In the genomic region with DNA sequence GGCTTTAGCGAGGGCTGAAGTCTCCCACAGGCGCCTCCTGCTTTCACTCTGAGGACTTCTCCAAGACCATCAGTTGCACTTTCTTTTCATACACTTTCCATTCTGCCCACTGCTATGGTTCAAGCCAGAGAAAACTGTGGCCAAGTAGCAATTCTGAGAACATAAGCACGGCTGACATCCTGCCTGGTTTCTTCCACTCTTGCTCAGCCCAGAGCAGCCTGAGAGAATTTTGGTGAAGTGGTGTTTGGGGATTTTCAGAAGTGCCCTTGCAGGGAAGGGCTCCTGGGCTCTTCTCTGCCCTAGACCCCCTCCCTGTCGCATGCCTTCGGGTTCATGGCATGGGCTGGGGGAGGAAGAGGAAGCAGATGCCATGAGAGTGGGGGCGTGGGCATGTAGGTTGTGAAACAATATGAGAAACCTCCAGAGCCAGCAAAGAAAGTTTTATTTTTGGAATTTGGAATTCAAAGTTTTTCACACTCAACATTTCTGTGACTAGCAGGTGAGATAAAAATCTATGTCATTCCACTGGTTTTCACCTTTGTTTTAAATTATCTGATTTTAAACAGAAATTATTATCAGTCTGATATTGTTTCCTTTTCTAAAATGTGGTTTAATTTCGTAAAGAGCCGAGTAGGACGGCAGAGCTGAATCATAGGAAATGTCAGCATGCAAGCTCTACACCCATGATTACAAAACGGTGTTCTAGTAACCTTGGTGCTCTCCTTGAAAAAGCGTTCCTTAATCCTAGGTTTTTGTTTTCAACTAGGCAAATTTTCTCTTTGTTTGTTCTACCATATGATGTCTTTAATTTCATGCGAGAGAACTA, we compare ENCODE assay signal across 2 cellular contexts.
TF ChIP-seq lines count a peak whose summit lies in the region.

No MANE protein-coding gene starts in this region.

TF ChIP-seq in HepG2, 621 proteins besides CTCF, POLR2A, EP300 and RAD21 (continued from another document):
- TF ChIP-seq SKI (IDR thresholded peaks at IDR 0.05; ENCODE audit: partially characterized antibody) = no peak
- no peak for TF ChIP-seq ZNF878 (CRISPR knock-in tag; IDR thresholded peaks at IDR 0.05)
- TF ChIP-seq ZNF331 (CRISPR knock-in tag; IDR thresholded peaks at IDR 0.05) = no peak
- TF ChIP-seq, protein P1, sequence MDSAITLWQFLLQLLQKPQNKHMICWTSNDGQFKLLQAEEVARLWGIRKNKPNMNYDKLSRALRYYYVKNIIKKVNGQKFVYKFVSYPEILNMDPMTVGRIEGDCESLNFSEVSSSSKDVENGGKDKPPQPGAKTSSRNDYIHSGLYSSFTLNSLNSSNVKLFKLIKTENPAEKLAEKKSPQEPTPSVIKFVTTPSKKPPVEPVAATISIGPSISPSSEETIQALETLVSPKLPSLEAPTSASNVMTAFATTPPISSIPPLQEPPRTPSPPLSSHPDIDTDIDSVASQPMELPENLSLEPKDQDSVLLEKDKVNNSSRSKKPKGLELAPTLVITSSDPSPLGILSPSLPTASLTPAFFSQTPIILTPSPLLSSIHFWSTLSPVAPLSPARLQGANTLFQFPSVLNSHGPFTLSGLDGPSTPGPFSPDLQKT (CRISPR knock-in tag; IDR thresholded peaks at IDR 0.05; ENCODE audit: borderline replicate concordance) = no peak
- TF ChIP-seq KLF15 (CRISPR knock-in tag; IDR thresholded peaks at IDR 0.05; ENCODE audit: borderline replicate concordance) = no peak
- TF ChIP-seq ZNF547 (CRISPR knock-in tag; IDR thresholded peaks at IDR 0.05) = no peak
- TF ChIP-seq, protein P2, sequence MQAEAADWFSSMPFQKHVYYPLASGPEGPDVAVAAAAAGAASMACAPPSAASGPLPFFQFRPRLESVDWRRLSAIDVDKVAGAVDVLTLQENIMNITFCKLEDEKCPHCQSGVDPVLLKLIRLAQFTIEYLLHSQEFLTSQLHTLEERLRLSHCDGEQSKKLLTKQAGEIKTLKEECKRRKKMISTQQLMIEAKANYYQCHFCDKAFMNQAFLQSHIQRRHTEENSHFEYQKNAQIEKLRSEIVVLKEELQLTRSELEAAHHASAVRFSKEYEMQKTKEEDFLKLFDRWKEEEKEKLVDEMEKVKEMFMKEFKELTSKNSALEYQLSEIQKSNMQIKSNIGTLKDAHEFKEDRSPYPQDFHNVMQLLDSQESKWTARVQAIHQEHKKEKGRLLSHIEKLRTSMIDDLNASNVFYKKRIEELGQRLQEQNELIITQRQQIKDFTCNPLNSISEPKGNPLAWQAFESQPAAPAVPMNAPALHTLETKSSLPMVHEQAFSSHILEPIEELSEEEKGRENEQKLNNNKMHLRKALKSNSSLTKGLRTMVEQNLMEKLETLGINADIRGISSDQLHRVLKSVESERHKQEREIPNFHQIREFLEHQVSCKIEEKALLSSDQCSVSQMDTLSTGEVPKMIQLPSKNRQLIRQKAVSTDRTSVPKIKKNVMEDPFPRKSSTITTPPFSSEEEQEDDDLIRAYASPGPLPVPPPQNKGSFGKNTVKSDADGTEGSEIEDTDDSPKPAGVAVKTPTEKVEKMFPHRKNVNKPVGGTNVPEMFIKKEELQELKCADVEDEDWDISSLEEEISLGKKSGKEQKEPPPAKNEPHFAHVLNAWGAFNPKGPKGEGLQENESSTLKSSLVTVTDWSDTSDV (CRISPR knock-in tag; IDR thresholded peaks at IDR 0.05) = no peak
- TF ChIP-seq, protein P3, sequence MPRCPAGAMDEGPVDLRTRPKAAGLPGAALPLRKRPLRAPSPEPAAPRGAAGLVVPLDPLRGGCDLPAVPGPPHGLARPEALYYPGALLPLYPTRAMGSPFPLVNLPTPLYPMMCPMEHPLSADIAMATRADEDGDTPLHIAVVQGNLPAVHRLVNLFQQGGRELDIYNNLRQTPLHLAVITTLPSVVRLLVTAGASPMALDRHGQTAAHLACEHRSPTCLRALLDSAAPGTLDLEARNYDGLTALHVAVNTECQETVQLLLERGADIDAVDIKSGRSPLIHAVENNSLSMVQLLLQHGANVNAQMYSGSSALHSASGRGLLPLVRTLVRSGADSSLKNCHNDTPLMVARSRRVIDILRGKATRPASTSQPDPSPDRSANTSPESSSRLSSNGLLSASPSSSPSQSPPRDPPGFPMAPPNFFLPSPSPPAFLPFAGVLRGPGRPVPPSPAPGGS (CRISPR knock-in tag; IDR thresholded peaks at IDR 0.05) = no peak
- no peak for TF ChIP-seq ZNF776 (CRISPR knock-in tag; IDR thresholded peaks at IDR 0.05)
- no peak for TF ChIP-seq SIN3B (IDR thresholded peaks at IDR 0.05; ENCODE audit: low read length)
- TF ChIP-seq, protein P4, sequence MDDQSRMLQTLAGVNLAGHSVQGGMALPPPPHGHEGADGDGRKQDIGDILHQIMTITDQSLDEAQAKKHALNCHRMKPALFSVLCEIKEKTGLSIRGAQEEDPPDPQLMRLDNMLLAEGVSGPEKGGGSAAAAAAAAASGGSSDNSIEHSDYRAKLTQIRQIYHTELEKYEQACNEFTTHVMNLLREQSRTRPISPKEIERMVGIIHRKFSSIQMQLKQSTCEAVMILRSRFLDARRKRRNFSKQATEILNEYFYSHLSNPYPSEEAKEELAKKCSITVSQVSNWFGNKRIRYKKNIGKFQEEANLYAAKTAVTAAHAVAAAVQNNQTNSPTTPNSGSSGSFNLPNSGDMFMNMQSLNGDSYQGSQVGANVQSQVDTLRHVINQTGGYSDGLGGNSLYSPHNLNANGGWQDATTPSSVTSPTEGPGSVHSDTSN (CRISPR knock-in tag; IDR thresholded peaks at IDR 0.05; ENCODE audit: borderline replicate concordance) = no peak
TF ChIP-seq in HepG2: peak in this region for 0.

TF ChIP-seq in SK-N-SH treated with all-trans-retinoic acid at 6 μM for 48 hours, 23 proteins besides CTCF, POLR2A, EP300 and RAD21 (continued from another document):
- TF ChIP-seq, protein P5, sequence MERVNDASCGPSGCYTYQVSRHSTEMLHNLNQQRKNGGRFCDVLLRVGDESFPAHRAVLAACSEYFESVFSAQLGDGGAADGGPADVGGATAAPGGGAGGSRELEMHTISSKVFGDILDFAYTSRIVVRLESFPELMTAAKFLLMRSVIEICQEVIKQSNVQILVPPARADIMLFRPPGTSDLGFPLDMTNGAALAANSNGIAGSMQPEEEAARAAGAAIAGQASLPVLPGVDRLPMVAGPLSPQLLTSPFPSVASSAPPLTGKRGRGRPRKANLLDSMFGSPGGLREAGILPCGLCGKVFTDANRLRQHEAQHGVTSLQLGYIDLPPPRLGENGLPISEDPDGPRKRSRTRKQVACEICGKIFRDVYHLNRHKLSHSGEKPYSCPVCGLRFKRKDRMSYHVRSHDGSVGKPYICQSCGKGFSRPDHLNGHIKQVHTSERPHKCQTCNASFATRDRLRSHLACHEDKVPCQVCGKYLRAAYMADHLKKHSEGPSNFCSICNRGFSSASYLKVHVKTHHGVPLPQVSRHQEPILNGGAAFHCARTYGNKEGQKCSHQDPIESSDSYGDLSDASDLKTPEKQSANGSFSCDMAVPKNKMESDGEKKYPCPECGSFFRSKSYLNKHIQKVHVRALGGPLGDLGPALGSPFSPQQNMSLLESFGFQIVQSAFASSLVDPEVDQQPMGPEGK (CRISPR knock-in tag; IDR thresholded peaks at IDR 0.05; ENCODE audit: borderline replicate concordance) = no peak
- TF ChIP-seq TCF4 (CRISPR knock-in tag; IDR thresholded peaks at IDR 0.05; ENCODE audit: borderline replicate concordance) (no peak), ZNF70 (CRISPR knock-in tag; IDR thresholded peaks at IDR 0.05) (no peak), ZNF565 (CRISPR knock-in tag; conservative IDR thresholded peaks at IDR 0.05; ENCODE audit: low read depth) (no peak), ARNTL (CRISPR knock-in tag; IDR thresholded peaks at IDR 0.05; ENCODE audit: borderline replicate concordance, low read depth) (no peak), OSR1 (CRISPR knock-in tag; IDR thresholded peaks at IDR 0.05) (no peak), PPARA (CRISPR knock-in tag; IDR thresholded peaks at IDR 0.05; ENCODE audit: borderline replicate concordance) (no peak)
- TF ChIP-seq, protein P6, sequence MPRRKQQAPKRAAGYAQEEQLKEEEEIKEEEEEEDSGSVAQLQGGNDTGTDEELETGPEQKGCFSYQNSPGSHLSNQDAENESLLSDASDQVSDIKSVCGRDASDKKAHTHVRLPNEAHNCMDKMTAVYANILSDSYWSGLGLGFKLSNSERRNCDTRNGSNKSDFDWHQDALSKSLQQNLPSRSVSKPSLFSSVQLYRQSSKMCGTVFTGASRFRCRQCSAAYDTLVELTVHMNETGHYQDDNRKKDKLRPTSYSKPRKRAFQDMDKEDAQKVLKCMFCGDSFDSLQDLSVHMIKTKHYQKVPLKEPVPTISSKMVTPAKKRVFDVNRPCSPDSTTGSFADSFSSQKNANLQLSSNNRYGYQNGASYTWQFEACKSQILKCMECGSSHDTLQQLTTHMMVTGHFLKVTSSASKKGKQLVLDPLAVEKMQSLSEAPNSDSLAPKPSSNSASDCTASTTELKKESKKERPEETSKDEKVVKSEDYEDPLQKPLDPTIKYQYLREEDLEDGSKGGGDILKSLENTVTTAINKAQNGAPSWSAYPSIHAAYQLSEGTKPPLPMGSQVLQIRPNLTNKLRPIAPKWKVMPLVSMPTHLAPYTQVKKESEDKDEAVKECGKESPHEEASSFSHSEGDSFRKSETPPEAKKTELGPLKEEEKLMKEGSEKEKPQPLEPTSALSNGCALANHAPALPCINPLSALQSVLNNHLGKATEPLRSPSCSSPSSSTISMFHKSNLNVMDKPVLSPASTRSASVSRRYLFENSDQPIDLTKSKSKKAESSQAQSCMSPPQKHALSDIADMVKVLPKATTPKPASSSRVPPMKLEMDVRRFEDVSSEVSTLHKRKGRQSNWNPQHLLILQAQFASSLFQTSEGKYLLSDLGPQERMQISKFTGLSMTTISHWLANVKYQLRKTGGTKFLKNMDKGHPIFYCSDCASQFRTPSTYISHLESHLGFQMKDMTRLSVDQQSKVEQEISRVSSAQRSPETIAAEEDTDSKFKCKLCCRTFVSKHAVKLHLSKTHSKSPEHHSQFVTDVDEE (CRISPR knock-in tag; IDR thresholded peaks at IDR 0.05) = no peak
